Comparison of ENCODE assay signal across 1 cellular context in the genomic region with DNA sequence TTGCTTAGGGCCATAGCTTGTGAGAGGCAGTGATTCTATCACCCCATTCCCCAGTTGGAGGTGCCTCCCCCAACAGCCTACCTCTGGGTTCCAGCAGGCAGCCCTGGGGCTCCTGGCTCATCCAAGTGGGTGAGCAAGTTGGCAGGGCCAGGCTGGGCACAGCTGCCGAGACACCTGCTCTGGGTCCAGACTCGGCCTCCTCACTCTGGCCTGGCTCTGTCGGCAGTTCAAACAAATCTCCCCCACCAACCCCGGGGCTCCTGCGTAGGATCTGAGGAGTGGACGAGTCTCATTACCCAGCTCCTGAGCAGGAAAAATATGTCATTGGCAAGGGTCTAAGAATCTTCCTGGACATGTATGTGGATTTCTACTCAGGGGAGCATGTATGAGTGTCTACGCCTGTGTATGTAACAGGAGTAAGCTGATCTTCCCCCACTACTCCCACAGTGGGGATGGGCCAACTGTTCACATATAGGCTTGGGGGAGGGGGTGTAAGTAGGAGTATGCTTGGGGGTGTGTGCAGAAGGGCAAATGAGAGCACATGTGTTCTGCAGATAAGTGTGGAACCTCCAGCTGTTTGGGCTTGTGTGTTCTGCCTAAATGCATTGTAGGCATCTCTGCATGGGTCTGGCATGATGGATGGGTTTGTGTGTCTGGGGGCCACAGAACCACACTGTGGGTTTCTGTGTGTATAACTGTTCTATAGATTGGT.
TF ChIP-seq lines count a peak whose summit lies in the region.

No MANE protein-coding gene starts in this region.

TF ChIP-seq in HepG2, 621 proteins besides CTCF, POLR2A, EP300 and RAD21 (continued from another document and continues in another):
- TF ChIP-seq, protein P1, sequence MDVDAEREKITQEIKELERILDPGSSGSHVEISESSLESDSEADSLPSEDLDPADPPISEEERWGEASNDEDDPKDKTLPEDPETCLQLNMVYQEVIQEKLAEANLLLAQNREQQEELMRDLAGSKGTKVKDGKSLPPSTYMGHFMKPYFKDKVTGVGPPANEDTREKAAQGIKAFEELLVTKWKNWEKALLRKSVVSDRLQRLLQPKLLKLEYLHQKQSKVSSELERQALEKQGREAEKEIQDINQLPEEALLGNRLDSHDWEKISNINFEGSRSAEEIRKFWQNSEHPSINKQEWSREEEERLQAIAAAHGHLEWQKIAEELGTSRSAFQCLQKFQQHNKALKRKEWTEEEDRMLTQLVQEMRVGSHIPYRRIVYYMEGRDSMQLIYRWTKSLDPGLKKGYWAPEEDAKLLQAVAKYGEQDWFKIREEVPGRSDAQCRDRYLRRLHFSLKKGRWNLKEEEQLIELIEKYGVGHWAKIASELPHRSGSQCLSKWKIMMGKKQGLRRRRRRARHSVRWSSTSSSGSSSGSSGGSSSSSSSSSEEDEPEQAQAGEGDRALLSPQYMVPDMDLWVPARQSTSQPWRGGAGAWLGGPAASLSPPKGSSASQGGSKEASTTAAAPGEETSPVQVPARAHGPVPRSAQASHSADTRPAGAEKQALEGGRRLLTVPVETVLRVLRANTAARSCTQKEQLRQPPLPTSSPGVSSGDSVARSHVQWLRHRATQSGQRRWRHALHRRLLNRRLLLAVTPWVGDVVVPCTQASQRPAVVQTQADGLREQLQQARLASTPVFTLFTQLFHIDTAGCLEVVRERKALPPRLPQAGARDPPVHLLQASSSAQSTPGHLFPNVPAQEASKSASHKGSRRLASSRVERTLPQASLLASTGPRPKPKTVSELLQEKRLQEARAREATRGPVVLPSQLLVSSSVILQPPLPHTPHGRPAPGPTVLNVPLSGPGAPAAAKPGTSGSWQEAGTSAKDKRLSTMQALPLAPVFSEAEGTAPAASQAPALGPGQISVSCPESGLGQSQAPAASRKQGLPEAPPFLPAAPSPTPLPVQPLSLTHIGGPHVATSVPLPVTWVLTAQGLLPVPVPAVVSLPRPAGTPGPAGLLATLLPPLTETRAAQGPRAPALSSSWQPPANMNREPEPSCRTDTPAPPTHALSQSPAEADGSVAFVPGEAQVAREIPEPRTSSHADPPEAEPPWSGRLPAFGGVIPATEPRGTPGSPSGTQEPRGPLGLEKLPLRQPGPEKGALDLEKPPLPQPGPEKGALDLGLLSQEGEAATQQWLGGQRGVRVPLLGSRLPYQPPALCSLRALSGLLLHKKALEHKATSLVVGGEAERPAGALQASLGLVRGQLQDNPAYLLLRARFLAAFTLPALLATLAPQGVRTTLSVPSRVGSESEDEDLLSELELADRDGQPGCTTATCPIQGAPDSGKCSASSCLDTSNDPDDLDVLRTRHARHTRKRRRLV (CRISPR knock-in tag; IDR thresholded peaks at IDR 0.05): no peak
- TF ChIP-seq PAX8 (CRISPR knock-in tag; IDR thresholded peaks at IDR 0.05; ENCODE audit: borderline replicate concordance) (no peak; the same call in 1 of the 2 replicates), MEIS2 (CRISPR knock-in tag; IDR thresholded peaks at IDR 0.05) (no peak; the same call in 1 of the 2 replicates), ZNF24 (IDR thresholded peaks at IDR 0.05) (no peak), ZNF678 (CRISPR knock-in tag; IDR thresholded peaks at IDR 0.05) (no peak), ZNF619 (CRISPR knock-in tag; IDR thresholded peaks at IDR 0.05) (0 out of 2 replicates have a peak, but pooled peaks have one; percentile 6), ZNF136 (CRISPR knock-in tag; IDR thresholded peaks at IDR 0.05; ENCODE audit: low read depth) (no peak), HDAC6 (IDR thresholded peaks at IDR 0.05; ENCODE audit: low read depth, low read length) (peak; percentile 84), GTF3A (CRISPR knock-in tag; conservative IDR thresholded peaks at IDR 0.05) (no peak), SOX5 (CRISPR knock-in tag; IDR thresholded peaks at IDR 0.05; ENCODE audit: borderline replicate concordance) (peak; percentile 67), RELA (CRISPR knock-in tag; IDR thresholded peaks at IDR 0.05) (peak; percentile 66; the same call in 1 of the 2 replicates), ZNF615 (CRISPR knock-in tag; IDR thresholded peaks at IDR 0.05; ENCODE audit: borderline replicate concordance) (peak; percentile 83; the same call in 1 of the 2 replicates), ELF1 (CRISPR knock-in tag; IDR thresholded peaks at IDR 0.05) (no peak; the same call in 1 of the 2 replicates), PRPF4 (IDR thresholded peaks at IDR 0.05; ENCODE audit: low read depth, low read length, poor library complexity, severe bottlenecking) (peak; percentile 91), SRY (CRISPR knock-in tag; IDR thresholded peaks at IDR 0.05) (0 out of 2 replicates have a peak, but pooled peaks have one; percentile 36), ZNF547 (CRISPR knock-in tag; IDR thresholded peaks at IDR 0.05) (peak; percentile 62; the same call in 1 of the 2 replicates), ZFP37 (CRISPR knock-in tag; IDR thresholded peaks at IDR 0.05; ENCODE audit: borderline replicate concordance) (peak; percentile 73; the same call in 1 of the 2 replicates), ZNF746 (CRISPR knock-in tag; IDR thresholded peaks at IDR 0.05) (no peak; the same call in 1 of the 2 replicates), ZNF672 (CRISPR knock-in tag; IDR thresholded peaks at IDR 0.05) (no peak; the same call in 1 of the 2 replicates), SIN3B (IDR thresholded peaks at IDR 0.05; ENCODE audit: low read length) (no peak), ZNF780A (CRISPR knock-in tag; IDR thresholded peaks at IDR 0.05) (0 out of 2 replicates have a peak, but pooled peaks have one; percentile 76), SETDB1 (CRISPR knock-in tag; IDR thresholded peaks at IDR 0.05; ENCODE audit: borderline replicate concordance) (no peak), ONECUT2 (CRISPR knock-in tag; IDR thresholded peaks at IDR 0.05) (no peak), SKI (IDR thresholded peaks at IDR 0.05; ENCODE audit: partially characterized antibody) (peak; percentile 65), ZNF777 (CRISPR knock-in tag; IDR thresholded peaks at IDR 0.05) (peak; percentile 15; the same call in 1 of the 2 replicates), SRSF1 (optimal IDR thresholded peaks at IDR 0.05; ENCODE audit: low read depth, low read length) (peak; percentile 43), EEA1 (CRISPR knock-in tag; IDR thresholded peaks at IDR 0.05; ENCODE audit: borderline replicate concordance) (peak; percentile 73; the same call in 1 of the 2 replicates), TAF15 (IDR thresholded peaks at IDR 0.05; ENCODE audit: low read depth, low read length, poor library complexity, severe bottlenecking) (peak; percentile 54), ZFP36L2 (CRISPR knock-in tag; IDR thresholded peaks at IDR 0.05) (no peak; the same call in 1 of the 2 replicates), SIX4 (CRISPR knock-in tag; IDR thresholded peaks at IDR 0.05) (peak; percentile 66; the same call in 1 of the 2 replicates), REL (CRISPR knock-in tag; conservative IDR thresholded peaks at IDR 0.05) (no peak), NR2F1 (CRISPR knock-in tag; IDR thresholded peaks at IDR 0.05) (peak; percentile 19 to 24; a peak in 2 of 4 replicates)
- TF ChIP-seq, protein P2, sequence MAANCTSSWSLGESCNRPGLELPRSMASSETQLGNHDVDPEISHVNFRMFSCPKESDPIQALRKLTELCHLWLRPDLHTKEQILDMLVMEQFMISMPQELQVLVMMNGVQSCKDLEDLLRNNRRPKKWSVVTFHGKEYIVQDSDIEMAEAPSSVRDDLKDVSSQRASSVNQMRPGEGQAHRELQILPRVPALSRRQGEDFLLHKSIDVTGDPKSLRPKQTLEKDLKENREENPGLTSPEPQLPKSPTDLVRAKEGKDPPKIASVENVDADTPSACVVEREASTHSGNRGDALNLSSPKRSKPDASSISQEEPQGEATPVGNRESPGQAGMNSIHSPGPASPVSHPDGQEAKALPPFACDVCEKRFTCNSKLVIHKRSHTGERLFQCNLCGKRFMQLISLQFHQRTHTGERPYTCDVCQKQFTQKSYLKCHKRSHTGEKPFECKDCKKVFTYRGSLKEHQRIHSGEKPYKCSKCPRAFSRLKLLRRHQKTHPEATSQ (CRISPR knock-in tag; IDR thresholded peaks at IDR 0.05; ENCODE audit: borderline replicate concordance): no peak
- TF ChIP-seq, protein P3, sequence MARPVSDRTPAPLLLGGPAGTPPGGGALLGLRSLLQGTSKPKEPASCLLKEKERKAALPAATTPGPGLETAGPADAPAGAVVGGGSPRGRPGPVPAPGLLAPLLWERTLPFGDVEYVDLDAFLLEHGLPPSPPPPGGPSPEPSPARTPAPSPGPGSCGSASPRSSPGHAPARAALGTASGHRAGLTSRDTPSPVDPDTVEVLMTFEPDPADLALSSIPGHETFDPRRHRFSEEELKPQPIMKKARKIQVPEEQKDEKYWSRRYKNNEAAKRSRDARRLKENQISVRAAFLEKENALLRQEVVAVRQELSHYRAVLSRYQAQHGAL (CRISPR knock-in tag; IDR thresholded peaks at IDR 0.05; ENCODE audit: not compliant biosample characterization): no peak
- TF ChIP-seq, protein P4, sequence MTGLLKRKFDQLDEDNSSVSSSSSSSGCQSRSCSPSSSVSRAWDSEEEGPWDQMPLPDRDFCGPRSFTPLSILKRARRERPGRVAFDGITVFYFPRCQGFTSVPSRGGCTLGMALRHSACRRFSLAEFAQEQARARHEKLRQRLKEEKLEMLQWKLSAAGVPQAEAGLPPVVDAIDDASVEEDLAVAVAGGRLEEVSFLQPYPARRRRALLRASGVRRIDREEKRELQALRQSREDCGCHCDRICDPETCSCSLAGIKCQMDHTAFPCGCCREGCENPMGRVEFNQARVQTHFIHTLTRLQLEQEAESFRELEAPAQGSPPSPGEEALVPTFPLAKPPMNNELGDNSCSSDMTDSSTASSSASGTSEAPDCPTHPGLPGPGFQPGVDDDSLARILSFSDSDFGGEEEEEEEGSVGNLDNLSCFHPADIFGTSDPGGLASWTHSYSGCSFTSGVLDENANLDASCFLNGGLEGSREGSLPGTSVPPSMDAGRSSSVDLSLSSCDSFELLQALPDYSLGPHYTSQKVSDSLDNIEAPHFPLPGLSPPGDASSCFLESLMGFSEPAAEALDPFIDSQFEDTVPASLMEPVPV (CRISPR knock-in tag; IDR thresholded peaks at IDR 0.05): peak; percentile 44
- TF ChIP-seq, protein P5, sequence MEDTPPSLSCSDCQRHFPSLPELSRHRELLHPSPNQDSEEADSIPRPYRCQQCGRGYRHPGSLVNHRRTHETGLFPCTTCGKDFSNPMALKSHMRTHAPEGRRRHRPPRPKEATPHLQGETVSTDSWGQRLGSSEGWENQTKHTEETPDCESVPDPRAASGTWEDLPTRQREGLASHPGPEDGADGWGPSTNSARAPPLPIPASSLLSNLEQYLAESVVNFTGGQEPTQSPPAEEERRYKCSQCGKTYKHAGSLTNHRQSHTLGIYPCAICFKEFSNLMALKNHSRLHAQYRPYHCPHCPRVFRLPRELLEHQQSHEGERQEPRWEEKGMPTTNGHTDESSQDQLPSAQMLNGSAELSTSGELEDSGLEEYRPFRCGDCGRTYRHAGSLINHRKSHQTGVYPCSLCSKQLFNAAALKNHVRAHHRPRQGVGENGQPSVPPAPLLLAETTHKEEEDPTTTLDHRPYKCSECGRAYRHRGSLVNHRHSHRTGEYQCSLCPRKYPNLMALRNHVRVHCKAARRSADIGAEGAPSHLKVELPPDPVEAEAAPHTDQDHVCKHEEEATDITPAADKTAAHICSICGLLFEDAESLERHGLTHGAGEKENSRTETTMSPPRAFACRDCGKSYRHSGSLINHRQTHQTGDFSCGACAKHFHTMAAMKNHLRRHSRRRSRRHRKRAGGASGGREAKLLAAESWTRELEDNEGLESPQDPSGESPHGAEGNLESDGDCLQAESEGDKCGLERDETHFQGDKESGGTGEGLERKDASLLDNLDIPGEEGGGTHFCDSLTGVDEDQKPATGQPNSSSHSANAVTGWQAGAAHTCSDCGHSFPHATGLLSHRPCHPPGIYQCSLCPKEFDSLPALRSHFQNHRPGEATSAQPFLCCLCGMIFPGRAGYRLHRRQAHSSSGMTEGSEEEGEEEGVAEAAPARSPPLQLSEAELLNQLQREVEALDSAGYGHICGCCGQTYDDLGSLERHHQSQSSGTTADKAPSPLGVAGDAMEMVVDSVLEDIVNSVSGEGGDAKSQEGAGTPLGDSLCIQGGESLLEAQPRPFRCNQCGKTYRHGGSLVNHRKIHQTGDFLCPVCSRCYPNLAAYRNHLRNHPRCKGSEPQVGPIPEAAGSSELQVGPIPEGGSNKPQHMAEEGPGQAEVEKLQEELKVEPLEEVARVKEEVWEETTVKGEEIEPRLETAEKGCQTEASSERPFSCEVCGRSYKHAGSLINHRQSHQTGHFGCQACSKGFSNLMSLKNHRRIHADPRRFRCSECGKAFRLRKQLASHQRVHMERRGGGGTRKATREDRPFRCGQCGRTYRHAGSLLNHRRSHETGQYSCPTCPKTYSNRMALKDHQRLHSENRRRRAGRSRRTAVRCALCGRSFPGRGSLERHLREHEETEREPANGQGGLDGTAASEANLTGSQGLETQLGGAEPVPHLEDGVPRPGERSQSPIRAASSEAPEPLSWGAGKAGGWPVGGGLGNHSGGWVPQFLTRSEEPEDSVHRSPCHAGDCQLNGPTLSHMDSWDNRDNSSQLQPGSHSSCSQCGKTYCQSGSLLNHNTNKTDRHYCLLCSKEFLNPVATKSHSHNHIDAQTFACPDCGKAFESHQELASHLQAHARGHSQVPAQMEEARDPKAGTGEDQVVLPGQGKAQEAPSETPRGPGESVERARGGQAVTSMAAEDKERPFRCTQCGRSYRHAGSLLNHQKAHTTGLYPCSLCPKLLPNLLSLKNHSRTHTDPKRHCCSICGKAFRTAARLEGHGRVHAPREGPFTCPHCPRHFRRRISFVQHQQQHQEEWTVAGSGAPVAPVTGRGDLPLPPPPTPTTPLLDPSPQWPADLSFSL (CRISPR knock-in tag; IDR thresholded peaks at IDR 0.05): peak; percentile 71
- TF ChIP-seq, protein P6, sequence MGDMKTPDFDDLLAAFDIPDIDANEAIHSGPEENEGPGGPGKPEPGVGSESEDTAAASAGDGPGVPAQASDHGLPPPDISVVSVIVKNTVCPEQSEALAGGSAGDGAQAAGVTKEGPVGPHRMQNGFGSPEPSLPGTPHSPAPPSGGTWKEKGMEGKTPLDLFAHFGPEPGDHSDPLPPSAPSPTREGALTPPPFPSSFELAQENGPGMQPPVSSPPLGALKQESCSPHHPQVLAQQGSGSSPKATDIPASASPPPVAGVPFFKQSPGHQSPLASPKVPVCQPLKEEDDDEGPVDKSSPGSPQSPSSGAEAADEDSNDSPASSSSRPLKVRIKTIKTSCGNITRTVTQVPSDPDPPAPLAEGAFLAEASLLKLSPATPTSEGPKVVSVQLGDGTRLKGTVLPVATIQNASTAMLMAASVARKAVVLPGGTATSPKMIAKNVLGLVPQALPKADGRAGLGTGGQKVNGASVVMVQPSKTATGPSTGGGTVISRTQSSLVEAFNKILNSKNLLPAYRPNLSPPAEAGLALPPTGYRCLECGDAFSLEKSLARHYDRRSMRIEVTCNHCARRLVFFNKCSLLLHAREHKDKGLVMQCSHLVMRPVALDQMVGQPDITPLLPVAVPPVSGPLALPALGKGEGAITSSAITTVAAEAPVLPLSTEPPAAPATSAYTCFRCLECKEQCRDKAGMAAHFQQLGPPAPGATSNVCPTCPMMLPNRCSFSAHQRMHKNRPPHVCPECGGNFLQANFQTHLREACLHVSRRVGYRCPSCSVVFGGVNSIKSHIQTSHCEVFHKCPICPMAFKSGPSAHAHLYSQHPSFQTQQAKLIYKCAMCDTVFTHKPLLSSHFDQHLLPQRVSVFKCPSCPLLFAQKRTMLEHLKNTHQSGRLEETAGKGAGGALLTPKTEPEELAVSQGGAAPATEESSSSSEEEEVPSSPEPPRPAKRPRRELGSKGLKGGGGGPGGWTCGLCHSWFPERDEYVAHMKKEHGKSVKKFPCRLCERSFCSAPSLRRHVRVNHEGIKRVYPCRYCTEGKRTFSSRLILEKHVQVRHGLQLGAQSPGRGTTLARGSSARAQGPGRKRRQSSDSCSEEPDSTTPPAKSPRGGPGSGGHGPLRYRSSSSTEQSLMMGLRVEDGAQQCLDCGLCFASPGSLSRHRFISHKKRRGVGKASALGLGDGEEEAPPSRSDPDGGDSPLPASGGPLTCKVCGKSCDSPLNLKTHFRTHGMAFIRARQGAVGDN (CRISPR knock-in tag; IDR thresholded peaks at IDR 0.05): peak; percentile 91
